Comparison of ENCODE assay signal across 15 cellular contexts in genomic region chr11:80958414-80958813, GRCh38.
DNase-seq lines count a peak whose midpoint lies in the region; ATAC-seq and TF ChIP-seq lines count a peak whose summit lies in the region.
"Had no signal": no experiment of that assay in that cellular context is flagged by ENCODE, and none has a peak within 500 bp of the region (broad histone marks: within the 10 kb centered on the region; RNA-seq: fewer than 3 reads in every experiment).

No MANE protein-coding gene starts in this region.

- no peak overlapping the region for H3K4me2 ChIP-seq in SK-N-SH

- H3K36me3 Mint-ChIP-seq in activated naive CD8-positive, alpha-beta T cell treated with anti-CD3 and anti-CD28 coated beads for 36 hours: no peaks in the 10 kb centered on the region
- H3K36me3 Mint-ChIP-seq: CD8-positive, alpha-beta T cell had no signal

- H3K9me3 ChIP-seq in SK-N-SH: no peaks in the 10 kb centered on the region
- H3K9me3 ChIP-seq: stomach had no signal

- H3K9me2 ChIP-seq in SK-N-SH: no peaks in the 10 kb centered on the region

- no peak overlapping the region for H2AFZ ChIP-seq in SK-N-SH (ENCODE audit: low read depth)

- no peak for TF ChIP-seq RAD21 in SK-N-SH (IDR thresholded peaks at IDR 0.05; ENCODE audit: low read length)

- no peaks in the 10 kb centered on the region for H4K20me1 ChIP-seq in SK-N-SH (ENCODE audit: insufficient read depth)

- CTCF ChIA-PET in SK-N-SH (lab: Yijun Ruan, JAX): no interaction called here

- H3K27me3 ChIP-seq in SK-N-SH (ENCODE audit: insufficient read depth): no peaks in the 10 kb centered on the region
- H3K27me3 ChIP-seq: cardiac muscle cell, stomach had no signal

- TF ChIP-seq CTCF in epithelial cell of proximal tubule (conservative IDR thresholded peaks at IDR 0.05; ENCODE audit: low read depth, low read length): no peak
- TF ChIP-seq CTCF in omental fat pad (IDR thresholded peaks at IDR 0.05): no peak
- TF ChIP-seq CTCF in SK-N-SH (IDR thresholded peaks at IDR 0.05): no peak

- no peak overlapping the region for H3K9ac ChIP-seq in SK-N-SH

- POLR2A ChIA-PET in SK-N-SH (lab: Yijun Ruan, JAX): no interaction called here

- H3K27me3 Mint-ChIP-seq in activated naive CD8-positive, alpha-beta T cell treated with anti-CD3 and anti-CD28 coated beads for 36 hours: no peaks in the 10 kb centered on the region

- 11% methylated on average over 2 of the region's 2 CpGs for whole genome bisulfite sequencing in SK-N-SH (ENCODE audit: low lambda C conversion rate)

- H3K27ac ChIP-seq in SK-N-SH (ENCODE audit: low read depth in 2 of 2, low read length in 1 of 2): no peak overlapping the region
- H3K27ac ChIP-seq: cardiac muscle cell, stomach had no signal

- H3K9me3 Mint-ChIP-seq in activated naive CD8-positive, alpha-beta T cell treated with anti-CD3 and anti-CD28 coated beads for 36 hours: peaks cover 3% of the 10 kb centered on the region

- H3K4me1 ChIP-seq in SK-N-SH (ENCODE audit: control insufficient read depth in 1 of 2, insufficient read depth in 2 of 2, low read depth in 1 of 2, low read length in 1 of 2): no peaks in the 10 kb centered on the region; a peak in 1 of 4 replicates
- H3K4me1 ChIP-seq: stomach had no signal

- H3K4me1 Mint-ChIP-seq in activated naive CD8-positive, alpha-beta T cell treated with anti-CD3 and anti-CD28 coated beads for 36 hours: no peaks in the 10 kb centered on the region

- ATAC-seq in omental fat pad (ENCODE audit: low FRiP score) (peak; percentile 78), GM21447 (IDR thresholded peaks at IDR 0.05; ENCODE audit: unreplicated experiment) (no peak)
- ATAC-seq: CD8-positive, alpha-beta T cell had no signal

- no peak overlapping the region for H3K4me3 ChIP-seq in epithelial cell of proximal tubule (ENCODE audit: low read depth, low read length)
- no peak overlapping the region for H3K4me3 ChIP-seq in SK-N-SH (ENCODE audit: low read depth in 2 of 2, low read length in 1 of 2)
- H3K4me3 ChIP-seq: cardiac muscle cell, stomach had no signal

- no peak overlapping the region for H3K27ac Mint-ChIP-seq in activated naive CD8-positive, alpha-beta T cell treated with anti-CD3 and anti-CD28 coated beads for 36 hours
- H3K27ac Mint-ChIP-seq: activated T-helper 1 cell treated with anti-CD3 and anti-CD28 coated beads, Interleukin-12 subunit alpha, Interleukin-12 subunit beta, Interleukin-2, Interleukin-4 antibody, amounts not matched to agents 30 ng/mL and 10 ng/mL and 1 ng/mL, durations not matched to agents 14 hours and 24 hours and 36 hours; CD8-positive, alpha-beta T cell had no signal

- no peak overlapping the region for H3K4me3 Mint-ChIP-seq in activated naive CD8-positive, alpha-beta T cell treated with anti-CD3 and anti-CD28 coated beads for 36 hours
- H3K4me3 Mint-ChIP-seq: activated T-helper 1 cell treated with anti-CD3 and anti-CD28 coated beads, Interleukin-12 subunit alpha, Interleukin-12 subunit beta, Interleukin-2, Interleukin-4 antibody, amounts not matched to agents 30 ng/mL and 10 ng/mL and 1 ng/mL, durations not matched to agents 14 hours and 24 hours and 36 hours; CD8-positive, alpha-beta T cell had no signal

- H3F3A ChIP-seq in SK-N-SH (replicated peaks; ENCODE audit: insufficient read depth): no peaks in the 10 kb centered on the region

- no peaks in the 10 kb centered on the region for H3K36me3 ChIP-seq in SK-N-SH (replicated peaks in 1 of 2; ENCODE audit: control insufficient read depth in 1 of 2, insufficient read depth in 2 of 2, low read length in 1 of 2)
- H3K36me3 ChIP-seq: cardiac muscle cell, stomach had no signal

- TF ChIP-seq EP300 in SK-N-SH (IDR thresholded peaks at IDR 0.05; ENCODE audit: borderline replicate concordance in 1 of 2, low read depth in 1 of 2, low read length in 1 of 2): no peak

- no peaks in the 10 kb centered on the region for H3K79me2 ChIP-seq in SK-N-SH (ENCODE audit: insufficient read depth)

- DNase-seq in Ammon's horn (ENCODE audit: low spot score) (peak; percentile 12), NOMO-1 (lab: John Stamatoyannopoulos, UW; ENCODE audit: unreplicated experiment in 2 of 2) (peak; percentile 53 to 85), epithelial cell of proximal tubule (ENCODE audit: low read depth) (peak; percentile 33), omental fat pad (ENCODE audit: low spot score) (no peak), SK-N-SH (no peak), SIG-M5 treated with dmso at 0.1 percent for 504 hours (lab: John Stamatoyannopoulos, UW; ENCODE audit: unreplicated experiment) (no peak)
- no peak for DNase-seq in activated naive CD8-positive, alpha-beta T cell treated with anti-CD3 and anti-CD28 coated beads for 36 hours
- DNase-seq: activated CD4-positive, alpha-beta T cell treated with anti-CD3 and anti-CD28 coated beads for 4 hours; CD8-positive, alpha-beta T cell; NCI-H187 treated with DMSO at 0.1 percent for 48 hours; stomach; SW 1271 had no signal

TF ChIP-seq in SK-N-SH, 30 proteins besides CTCF, POLR2A, EP300 and RAD21:
- TF ChIP-seq RCOR1 (IDR thresholded peaks at IDR 0.05; ENCODE audit: low read length): no peak
- no peak for TF ChIP-seq EZH2phosphoT487 (IDR thresholded peaks at IDR 0.05; ENCODE audit: borderline replicate concordance, low read depth)
- no peak for TF ChIP-seq RXRA (IDR thresholded peaks at IDR 0.05; ENCODE audit: borderline replicate concordance, low read depth)
- TF ChIP-seq, protein P1, sequence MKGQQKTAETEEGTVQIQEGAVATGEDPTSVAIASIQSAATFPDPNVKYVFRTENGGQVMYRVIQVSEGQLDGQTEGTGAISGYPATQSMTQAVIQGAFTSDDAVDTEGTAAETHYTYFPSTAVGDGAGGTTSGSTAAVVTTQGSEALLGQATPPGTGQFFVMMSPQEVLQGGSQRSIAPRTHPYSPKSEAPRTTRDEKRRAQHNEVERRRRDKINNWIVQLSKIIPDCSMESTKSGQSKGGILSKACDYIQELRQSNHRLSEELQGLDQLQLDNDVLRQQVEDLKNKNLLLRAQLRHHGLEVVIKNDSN (IDR thresholded peaks at IDR 0.05; ENCODE audit: borderline replicate concordance, low read depth): no peak
- TF ChIP-seq PBX3 (IDR thresholded peaks at IDR 0.05): no peak
- TF ChIP-seq FOXJ3 (CRISPR knock-in tag; IDR thresholded peaks at IDR 0.05): no peak
- no peak for TF ChIP-seq ZBTB33 (IDR thresholded peaks at IDR 0.05; ENCODE audit: borderline replicate concordance, low read depth)
- no peak for TF ChIP-seq TAF1 (IDR thresholded peaks at IDR 0.05; ENCODE audit: borderline replicate concordance, low read depth, low read length)
- TF ChIP-seq GATA2 (CRISPR knock-in tag; IDR thresholded peaks at IDR 0.05): no peak
- no peak for TF ChIP-seq GABPA (IDR thresholded peaks at IDR 0.05; ENCODE audit: low read depth)
- TF ChIP-seq CHD2 (IDR thresholded peaks at IDR 0.05; ENCODE audit: low read length, partially characterized antibody): no peak
- TF ChIP-seq, protein P2, sequence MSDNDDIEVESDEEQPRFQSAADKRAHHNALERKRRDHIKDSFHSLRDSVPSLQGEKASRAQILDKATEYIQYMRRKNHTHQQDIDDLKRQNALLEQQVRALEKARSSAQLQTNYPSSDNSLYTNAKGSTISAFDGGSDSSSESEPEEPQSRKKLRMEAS (IDR thresholded peaks at IDR 0.05; ENCODE audit: low read depth): no peak
TF ChIP-seq in SK-N-SH: peak in this region for 0.

Comparison
In these comparisons a context has a peak if more than half of its experiments do, and no peak if none do; other contexts are left out.
1. DNase-seq: peak in Ammon's horn (single experiment), NOMO-1 (2 of 2) and epithelial cell of proximal tubule (single experiment); none in omental fat pad (single experiment), SK-N-SH (single experiment), activated naive CD8-positive, alpha-beta T cell treated with anti-CD3 and anti-CD28 coated beads for 36 hours (single experiment) and SIG-M5 treated with dmso at 0.1 percent for 504 hours (single experiment).